ENCODE assay signal across 10 cellular contexts in genomic region chr5:33470544-33470943, GRCh38. TPM values are rescaled to one million over a fixed set of nuclear protein-coding genes. Genes with fewer than 3 reads are reported as not detected.
DNase-seq lines count a peak whose midpoint lies in the region; ATAC-seq, FAIRE-seq and TF ChIP-seq lines count a peak whose summit lies in the region.
"Had no signal": no experiment of that assay in that cellular context is flagged by ENCODE, and none has a peak within 500 bp of the region (broad histone marks: within the 10 kb centered on the region; RNA-seq: fewer than 3 reads in every experiment).

No MANE protein-coding gene starts in this region.

- no peak overlapping the region for H3K4me3 Mint-ChIP-seq in natural killer cell
- H3K4me3 Mint-ChIP-seq: activated naive CD8-positive, alpha-beta T cell treated with anti-CD3 and anti-CD28 coated beads, Interleukin-2, amount 10 ng/mL, durations not matched to agents 7 days and 5 days had no signal

- ATAC-seq in GM21576 (IDR thresholded peaks at IDR 0.05; ENCODE audit: unreplicated experiment) (peak; percentile 58), HG03135 (IDR thresholded peaks at IDR 0.05; ENCODE audit: unreplicated experiment) (no peak), HG03439 (IDR thresholded peaks at IDR 0.05; ENCODE audit: unreplicated experiment) (no peak), natural killer cell (no peak)

- no peak for FAIRE-seq in bronchial epithelial cell (lab: Jason Lieb, UNC)

- no peaks in the 10 kb centered on the region for H3K27me3 Mint-ChIP-seq in natural killer cell (ENCODE audit: low read depth in 2 of 2)
- H3K27me3 Mint-ChIP-seq: activated naive CD8-positive, alpha-beta T cell treated with anti-CD3 and anti-CD28 coated beads, Interleukin-2, amount 10 ng/mL, durations not matched to agents 7 days and 5 days had no signal

- intact Hi-C loops in natural killer cell (cut with micrococcal nuclease) = no loop called here

- H3K9me3 Mint-ChIP-seq in natural killer cell = no peaks in the 10 kb centered on the region

- no peak overlapping the region for H3K27ac Mint-ChIP-seq in natural killer cell
- H3K27ac Mint-ChIP-seq: activated naive CD8-positive, alpha-beta T cell treated with anti-CD3 and anti-CD28 coated beads, Interleukin-2, amount 10 ng/mL, durations not matched to agents 7 days and 5 days had no signal

- H3K27me3 ChIP-seq in bronchial epithelial cell (ENCODE audit: control insufficient read depth, insufficient read depth, low read length) = no peaks in the 10 kb centered on the region

- peaks cover 28% of the 10 kb centered on the region for H3K36me3 Mint-ChIP-seq in natural killer cell

- no peak overlapping the region for H3K4me3 ChIP-seq in bronchial epithelial cell (ENCODE audit: low read depth, low read length)

- peak; percentile 74 for DNase-seq in NCI-H2171 treated with DMSO at 0.1 percent for 48 hours (lab: John Stamatoyannopoulos, UW)
- DNase-seq in bronchial epithelial cell (ENCODE audit: low read depth) = peak; percentile 48
- peak; percentile 41 for DNase-seq in non-pigmented ciliary epithelial cell (ENCODE audit: low read depth)
- DNase-seq in natural killer cell = no peak
- DNase-seq in activated CD8-positive, alpha-beta memory T cell treated with anti-CD3 and anti-CD28 coated beads, Interleukin-2, amount 50 U/mL, for 4 hours = no peak
- DNase-seq: activated naive CD8-positive, alpha-beta T cell treated with anti-CD3 and anti-CD28 coated beads, Interleukin-2, amount 10 ng/mL, durations not matched to agents 7 days and 5 days; right cardiac atrium had no signal

- H3K36me3 ChIP-seq in bronchial epithelial cell (ENCODE audit: control insufficient read depth, insufficient read depth, low read length) = peaks cover 20% of the 10 kb centered on the region

- H3K4me1 Mint-ChIP-seq in natural killer cell = no peaks in the 10 kb centered on the region
- H3K4me1 Mint-ChIP-seq: activated naive CD8-positive, alpha-beta T cell treated with anti-CD3 and anti-CD28 coated beads, Interleukin-2, amount 10 ng/mL, durations not matched to agents 7 days and 5 days had no signal

- TF ChIP-seq CTCF in bronchial epithelial cell (IDR thresholded peaks at IDR 0.05; ENCODE audit: insufficient read depth, low read length, severe bottlenecking) (peak; percentile 23), natural killer cell (IDR thresholded peaks at IDR 0.05) (no peak)

RNA-seq across cellular contexts. Expression of gene TARS1, which starts 29.8 kb away (rescaled TPM):
- 407 and 523 TPM in 2 replicates for total RNA-seq in bronchial epithelial cell
- total RNA-seq in natural killer cell = 10 to 100 TPM; 59.9 to 74.8 (median 64.6) TPM

Comparison
In these comparisons a context has a peak if more than half of its experiments do, and no peak if none do; other contexts are left out.
1. DNase-seq: peak in NCI-H2171 treated with DMSO at 0.1 percent for 48 hours (single experiment), bronchial epithelial cell (single experiment) and non-pigmented ciliary epithelial cell (single experiment); none in natural killer cell (single experiment) and activated CD8-positive, alpha-beta memory T cell treated with anti-CD3 and anti-CD28 coated beads, Interleukin-2, amount 50 U/mL, for 4 hours (single experiment).